Comparison of ENCODE assay signal across 11 cellular contexts in genomic region chr3:111012388-111013248, GRCh38. TPM values are rescaled to one million over a fixed set of nuclear protein-coding genes. Genes with fewer than 3 reads are reported as not detected.
DNase-seq lines count a peak whose midpoint lies in the region; ATAC-seq, FAIRE-seq and TF ChIP-seq lines count a peak whose summit lies in the region.
"Had no signal": no experiment of that assay in that cellular context is flagged by ENCODE, and none has a peak within 500 bp of the region (broad histone marks: within the 10 kb centered on the region; RNA-seq: fewer than 3 reads in every experiment).

No MANE protein-coding gene starts in this region.

- no peak overlapping the region for H3K4me3 ChIP-seq in left ventricle myocardium inferior
- H3K4me3 ChIP-seq in right cardiac atrium (ENCODE audit: low read length), result no peak overlapping the region
- H3K4me3 ChIP-seq in PC-3 (ENCODE audit: low read length), result no peak overlapping the region
- H3K4me3 ChIP-seq: psoas muscle had no signal

- WGBS in right cardiac atrium, result 73% methylated on average over 7 of the region's 7 CpGs

- H3K27ac ChIP-seq in left ventricle myocardium inferior (replicated peaks), result no peak overlapping the region
- no peak overlapping the region for H3K27ac ChIP-seq in right cardiac atrium (ENCODE audit: low read length)
- H3K27ac ChIP-seq in PC-3 (ENCODE audit: low read length), result no peak overlapping the region
- H3K27ac ChIP-seq: psoas muscle had no signal

- H4K20me1 ChIP-seq in PC-3 (ENCODE audit: low read length), result no peaks in the 10 kb centered on the region

- no peaks in the 10 kb centered on the region for H3K4me1 ChIP-seq in left ventricle myocardium inferior
- no peaks in the 10 kb centered on the region for H3K4me1 ChIP-seq in right cardiac atrium (ENCODE audit: control insufficient read depth, insufficient read depth, low read length)
- H3K4me1 ChIP-seq in PC-3 (ENCODE audit: insufficient read depth, low read length), result no peaks in the 10 kb centered on the region
- H3K4me1 ChIP-seq: psoas muscle had no signal

- no peaks in the 10 kb centered on the region for H3F3A ChIP-seq in PC-3 (ENCODE audit: low read length, unreplicated experiment)

- H3K79me2 ChIP-seq in PC-3 (ENCODE audit: low read length), result no peaks in the 10 kb centered on the region

- TF ChIP-seq CTCF in left ventricle myocardium inferior (IDR thresholded peaks at IDR 0.05; ENCODE audit: borderline replicate concordance) (peak; percentile 31), PC-3 (conservative IDR thresholded peaks at IDR 0.05; ENCODE audit: low read depth, low read length) (peak; percentile 66)

- TF ChIP-seq POLR2A in GM12891 (IDR thresholded peaks at IDR 0.05; ENCODE audit: low read depth, low read length), result no peak

- H2AFZ ChIP-seq in PC-3 (ENCODE audit: low read length), result no peak overlapping the region

- H3K9ac ChIP-seq in PC-3 (ENCODE audit: low read length), result no peak overlapping the region

- ATAC-seq in right cardiac atrium (no peak), PC-3 (peak; percentile 98), GM18868 (IDR thresholded peaks at IDR 0.05; ENCODE audit: unreplicated experiment) (no peak), Right ventricle myocardium superior (ENCODE audit: poor library complexity) (no peak)
- ATAC-seq: CD8-positive, alpha-beta T cell; psoas muscle had no signal

- DNase-seq in left ventricle myocardium inferior (no peak), right cardiac atrium (no peak), PC-3 (peak; percentile 60), iPS DF 4.7 (ENCODE audit: extremely low read depth, low spot score) (peak; percentile 14), GM12891 (ENCODE audit: insufficient read length, low spot score) (no peak), HK-2 (ENCODE audit: unreplicated experiment) (no peak), Right ventricle myocardium superior (no peak)
- DNase-seq: CD8-positive, alpha-beta T cell; central memory CD4-positive, alpha-beta T cell; psoas muscle had no signal

- no peaks in the 10 kb centered on the region for H3K27me3 ChIP-seq in left ventricle myocardium inferior (ENCODE audit: low read depth)
- no peaks in the 10 kb centered on the region for H3K27me3 ChIP-seq in right cardiac atrium (ENCODE audit: control insufficient read depth, insufficient read depth)
- H3K27me3 ChIP-seq in PC-3 (ENCODE audit: low read length), result no peaks in the 10 kb centered on the region

- BruUV-seq in PC-3 (replicated peaks; lab: Mats Ljungman, UMichigan), result no TSS peak

- no peaks in the 10 kb centered on the region for H3K36me3 ChIP-seq in left ventricle myocardium inferior
- no peaks in the 10 kb centered on the region for H3K36me3 ChIP-seq in PC-3 (ENCODE audit: low read depth, low read length)

- H3K9me2 ChIP-seq in PC-3 (replicated peaks; ENCODE audit: low read length), result no peaks in the 10 kb centered on the region

- FAIRE-seq in GM12891 (lab: Jason Lieb, UNC), result no peak

- H3K9me3 ChIP-seq in left ventricle myocardium inferior (replicated peaks), result no peaks in the 10 kb centered on the region
- H3K9me3 ChIP-seq in right cardiac atrium (ENCODE audit: control insufficient read depth, low read length), result no peaks in the 10 kb centered on the region
- no peaks in the 10 kb centered on the region for H3K9me3 ChIP-seq in PC-3 (ENCODE audit: low read length)
- H3K9me3 ChIP-seq: psoas muscle had no signal

- CTCF ChIA-PET in PC-3 (lab: Charles Lee), result interaction anchor here (0.7 kb wide), 1 partner anchor 68 kb away, joined by 3 read pairs; no protein-coding TSS in a partner anchor

- intact Hi-C loops in left ventricle myocardium inferior (cut with micrococcal nuclease), result no loop called here
- intact Hi-C loops in right cardiac atrium (cut with DNase I), result no loop called here
- intact Hi-C loops in PC-3 (cut with micrococcal nuclease), result loop anchor here (5.0 to 10.0 kb wide), 2 partner anchors 322 to 525 kb away; no protein-coding TSS in a partner anchor
- intact Hi-C loops in Right ventricle myocardium superior (cut with DNase I), result no loop called here

- POLR2A ChIA-PET in PC-3 (lab: Charles Lee; ENCODE audit: unreplicated experiment), result no interaction called here

- no peak overlapping the region for H3K4me2 ChIP-seq in PC-3 (ENCODE audit: low read length)

TF ChIP-seq in GM12891, 5 proteins besides CTCF, POLR2A, EP300 and RAD21:
- TF ChIP-seq PAX5 (IDR thresholded peaks at IDR 0.05; ENCODE audit: insufficient read depth, low read length, severe bottlenecking) (no peak), POU2F2 (IDR thresholded peaks at IDR 0.05; ENCODE audit: low read depth, low read length) (no peak), TAF1 (IDR thresholded peaks at IDR 0.05; ENCODE audit: low read depth, low read length) (no peak), POLR2AphosphoS5 (IDR thresholded peaks at IDR 0.05; ENCODE audit: low read depth, low read length) (no peak), SPI1 (IDR thresholded peaks at IDR 0.05; ENCODE audit: low read depth, low read length) (no peak)
TF ChIP-seq in GM12891: peak in this region for 0.

RNA-seq across cellular contexts. Expression of gene NECTIN3, which starts 59.0 kb away (rescaled TPM):
- total RNA-seq in left ventricle myocardium inferior, result 7.6 TPM
- 10 to 100 TPM; 13.3 to 16.7 (median 15.4) TPM for total RNA-seq in right cardiac atrium
- 3.8 TPM for polyA plus RNA-seq in right cardiac atrium
- 12.8 and 15.8 TPM in 2 replicates for total RNA-seq in PC-3 (2014; rRNA removed)
- not detected for polyA plus RNA-seq in GM12891 (2012; ENCODE audit: low read depth, missing spikeins)
- total RNA-seq in Right ventricle myocardium superior, result 9.5 TPM

Comparison
In these comparisons a context has a peak if more than half of its experiments do, and no peak if none do; other contexts are left out.
1. DNase-seq: peak in PC-3 (single experiment) and iPS DF 4.7 (single experiment); none in left ventricle myocardium inferior (single experiment), right cardiac atrium (0 of 3), GM12891 (single experiment), HK-2 (single experiment) and Right ventricle myocardium superior (single experiment).